In the genomic region with DNA sequence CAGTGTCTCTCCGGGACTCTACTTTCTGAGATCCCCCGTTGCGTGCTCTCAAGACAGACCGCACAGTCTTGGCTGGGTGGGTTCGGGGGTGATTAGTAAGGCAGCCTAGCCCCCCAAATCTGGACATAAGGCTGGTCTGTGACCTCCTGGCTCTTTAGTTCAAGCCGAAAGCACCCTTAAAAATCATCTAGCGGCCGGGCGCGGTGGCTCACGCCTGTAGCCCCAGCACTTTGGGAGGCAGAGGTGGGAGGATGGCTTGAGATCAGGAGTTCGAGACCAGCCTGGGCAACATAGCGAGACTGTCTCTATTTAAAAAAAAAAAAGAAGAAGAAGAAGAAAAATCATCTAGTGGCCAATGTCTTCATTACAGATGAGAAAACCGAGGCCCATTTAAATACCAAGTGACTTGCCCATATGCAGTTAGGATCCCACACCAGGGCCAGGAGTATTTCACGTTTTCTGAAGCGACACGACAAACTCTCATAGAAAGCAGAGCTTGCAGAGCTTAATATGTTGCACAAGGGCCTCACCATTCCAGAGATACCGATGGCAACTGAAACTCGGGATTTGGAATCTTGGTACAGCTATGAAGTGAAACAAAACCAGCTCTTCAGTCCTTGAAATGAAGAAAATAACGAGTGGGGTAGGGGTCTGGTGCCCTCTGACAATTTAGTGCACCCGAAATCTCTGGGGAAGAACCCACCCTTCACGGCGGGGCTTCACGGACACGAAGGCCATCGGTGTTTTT, we compare ENCODE assay signal across 8 cellular contexts. TPM values are rescaled to one million over a fixed set of nuclear protein-coding genes. Genes with fewer than 3 reads are reported as not detected.
DNase-seq lines count a peak whose midpoint lies in the region; ATAC-seq and TF ChIP-seq lines count a peak whose summit lies in the region.

No MANE protein-coding gene starts in this region.

- H3K9me3 Mint-ChIP-seq in chondrocyte (ENCODE audit: low read depth) = no peaks in the 10 kb centered on the region

- H4K20me1 ChIP-seq in DND-41 (ENCODE audit: insufficient read depth, low read length) = peaks cover 12% of the 10 kb centered on the region

- H3K4me3 ChIP-seq in DND-41 (ENCODE audit: low read depth in 1 of 2, low read length in 2 of 2) (peak overlapping the region; percentile 92 to 100; a peak in 3 of 4 replicates), mucosa of rectum (ENCODE audit: low read length in 2 of 2) (peak overlapping the region; percentile 80 to 84)

- H3K36me3 ChIP-seq in DND-41 (ENCODE audit: insufficient read depth, low read length) (peaks cover 22% of the 10 kb centered on the region), mucosa of rectum (ENCODE audit: control insufficient read depth in 2 of 2, insufficient read depth in 2 of 2, low read length in 2 of 2) (peaks cover 1 to 6% of the 10 kb centered on the region in 2 donors)

- ATAC-seq in DND-41 (ENCODE audit: insufficient read depth, low read depth) (no peak), HG03432 (IDR thresholded peaks at IDR 0.05; ENCODE audit: unreplicated experiment) (no peak)

- H3K4me3 Mint-ChIP-seq in chondrocyte (ENCODE audit: unreplicated experiment) = peak overlapping the region; percentile 88

- peaks cover 3% of the 10 kb centered on the region for H3K36me3 Mint-ChIP-seq in chondrocyte (ENCODE audit: low read depth)

- H3K9me3 ChIP-seq in DND-41 (ENCODE audit: insufficient read depth, low read length, severe bottlenecking) (no peaks in the 10 kb centered on the region), mucosa of rectum (ENCODE audit: control insufficient read depth in 2 of 2, low read length in 2 of 2) (no peaks in the 10 kb centered on the region)

- H3K4me1 ChIP-seq in DND-41 (ENCODE audit: insufficient read depth, low read length) (peaks cover 36% of the 10 kb centered on the region), mucosa of rectum (ENCODE audit: control insufficient read depth in 2 of 2, insufficient read depth in 2 of 2, low read length in 2 of 2) (peaks cover 19 to 39% of the 10 kb centered on the region in 2 donors)

- H3K27ac Mint-ChIP-seq in chondrocyte (ENCODE audit: unreplicated experiment) = peak overlapping the region; percentile 97

- H3K4me1 Mint-ChIP-seq in chondrocyte (ENCODE audit: low read depth) = peaks cover 67% of the 10 kb centered on the region

- H3K27ac ChIP-seq in DND-41 (ENCODE audit: low read length) = peak overlapping the region; percentile 90
- H3K27ac ChIP-seq in mucosa of rectum (ENCODE audit: low read depth in 2 of 2, low read length in 2 of 2) = peak overlapping the region; percentile 79 to 83

- H3K27me3 ChIP-seq in DND-41 (ENCODE audit: insufficient read depth, low read length, poor library complexity) = peaks cover 14% of the 10 kb centered on the region
- H3K27me3 ChIP-seq in mucosa of rectum (ENCODE audit: control insufficient read depth in 2 of 2, insufficient read depth in 2 of 2, low read length in 2 of 2) = no peaks in the 10 kb centered on the region

- DNase-seq in DND-41 = no peak
- DNase-seq in NCI-H2227 (lab: John Stamatoyannopoulos, UW; ENCODE audit: unreplicated experiment) = peak; percentile 53
- DNase-seq in chondrocyte (ENCODE audit: low spot score) = no peak
- DNase-seq in SHP77 treated with DMSO at 0.1 percent for 48 hours (lab: John Stamatoyannopoulos, UW) = no peak
- DNase-seq in DMS114 treated with DMSO at 0.1 percent for 48 hours (lab: John Stamatoyannopoulos, UW; ENCODE audit: unreplicated experiment) = no peak
- DNase-seq in stimulated activated naive CD4-positive, alpha-beta T cell (lab: John Stamatoyannopoulos, UW) = no peak

- peak overlapping the region; percentile 94 for H3K4me2 ChIP-seq in DND-41 (ENCODE audit: insufficient read depth, low read length)

- H3K9ac ChIP-seq in DND-41 (ENCODE audit: low read depth, low read length) (peak overlapping the region; percentile 98), mucosa of rectum (ENCODE audit: low read depth in 1 of 2, low read length in 2 of 2) (peak overlapping the region; percentile 80 to 86)

- TF ChIP-seq CTCF in DND-41 (IDR thresholded peaks at IDR 0.05; ENCODE audit: borderline replicate concordance, extremely low read depth, low read length, poor library complexity, severe bottlenecking) (no peak), chondrocyte (IDR thresholded peaks at IDR 0.05) (peak; percentile 46)

- peak overlapping the region; percentile 98 for H2AFZ ChIP-seq in DND-41 (ENCODE audit: low read depth, low read length)

- H3K79me2 ChIP-seq in DND-41 (ENCODE audit: insufficient read depth, low read length) = peaks cover 44% of the 10 kb centered on the region

- no peaks in the 10 kb centered on the region for H3K27me3 Mint-ChIP-seq in chondrocyte (ENCODE audit: low read depth)

RNA-seq across cellular contexts. Expression of gene HILPDA, which starts 0.7 kb away (rescaled TPM):
- 11.8 to 15.8 TPM (median 14.7 TPM) in 3 replicates for total RNA-seq in chondrocyte

RNA-seq across cellular contexts. Expression of gene METTL2B, which starts 21.6 kb away (rescaled TPM):
- total RNA-seq in chondrocyte = 26.3 to 35.4 TPM (median 26.3 TPM) in 3 replicates

RNA-seq across cellular contexts. Expression of gene IMPDH1, which starts 45.2 kb away (rescaled TPM):
- total RNA-seq in chondrocyte = 76.4 to 99.8 TPM (median 96.9 TPM) in 3 replicates
